ENCODE assay signal across 8 cellular contexts in the genomic region with DNA sequence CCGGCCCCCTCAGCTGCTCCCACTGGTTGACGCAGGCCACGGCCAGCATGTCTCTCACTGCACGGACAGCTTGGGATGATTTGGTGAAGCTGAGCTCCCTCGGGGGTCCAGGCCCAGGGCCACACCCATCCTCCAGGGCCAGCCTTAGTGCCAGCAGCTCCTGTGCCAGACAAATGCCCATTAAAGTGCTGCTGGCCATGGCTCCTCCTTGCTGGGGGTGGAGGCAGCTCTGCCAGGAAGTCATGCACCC. TPM values are rescaled to one million over a fixed set of nuclear protein-coding genes. Genes with fewer than 3 reads are reported as not detected.
A peak's percentile ranks its signal among the peaks of the same experiment; 100 is the strongest.
DNase-seq lines count a peak whose midpoint lies in the region; ATAC-seq and TF ChIP-seq lines count a peak whose summit lies in the region.

No MANE protein-coding gene starts in this region.

- CTCF ChIA-PET in activated B cell treated with CpG ODN at 0.5 μM for 24 hours (lab: Charles Lee), result interaction anchor here (0.7 to 4.4 kb wide), 8 partner anchors 11 to 122 kb away, joined by 3 to 34 read pairs (median 4); partner anchors contain the start of genes GALK1, TRIM65 and WBP2

- H3K27ac ChIP-seq in substantia nigra (ENCODE audit: low read depth, low read length, poor library complexity, severe bottlenecking), result peak overlapping the region; percentile 93

- peak; percentile 98 for DNase-seq in NCI-H2196 treated with DMSO at 0.1 percent for 48 hours (lab: John Stamatoyannopoulos, UW; ENCODE audit: unreplicated experiment)
- no peak for DNase-seq in NCI-H2196 (lab: John Stamatoyannopoulos, UW; ENCODE audit: unreplicated experiment)
- no peak for DNase-seq in activated B cell treated with CpG ODN at 0.5 μM for 24 hours
- peak; percentile 66 for DNase-seq in islet precursor cell
- peak in 12 of 49 donors; percentile 30 to 91 (median 55) for DNase-seq in substantia nigra (lab: John Stamatoyannopoulos, UW)
- DNase-seq in HT-29 (ENCODE audit: low spot score), result no peak
- DNase-seq in KBM-7, result no peak
- no peak for DNase-seq in NCI-H2107 (lab: John Stamatoyannopoulos, UW)

- H3K27me3 Mint-ChIP-seq in activated B cell treated with CpG ODN at 0.5 μM for 24 hours, result peaks cover 8% of the 10 kb centered on the region

- peaks cover 28% of the 10 kb centered on the region for H3K4me1 Mint-ChIP-seq in activated B cell treated with CpG ODN at 0.5 μM for 24 hours

- no peaks in the 10 kb centered on the region for H3K9me3 Mint-ChIP-seq in activated B cell treated with CpG ODN at 0.5 μM for 24 hours

- POLR2A ChIA-PET in activated B cell treated with CpG ODN at 0.5 μM for 24 hours (lab: Charles Lee), result interaction anchor here (0.6 to 7.1 kb wide), 11 partner anchors 11 to 122 kb away, joined by 3 to 129 read pairs (median 4); partner anchors contain the start of genes TRIM65, UNC13D and WBP2

- H3K4me3 Mint-ChIP-seq in activated B cell treated with CpG ODN at 0.5 μM for 24 hours, result peak overlapping the region; percentile 82

- no peak for ATAC-seq in activated B cell treated with CpG ODN at 0.5 μM for 24 hours (ENCODE audit: low read depth)

- in situ Hi-C loops in KBM-7 (cut with MboI; ENCODE audit: low pct_unique_long_range_greater_than_20kb, low sequenced_read_pairs), result no loop called here

- intact Hi-C loops in activated B cell treated with CpG ODN at 0.5 μM for 24 hours (cut with micrococcal nuclease), result loop anchor here (1.0 to 5.0 kb wide), 3 partner anchors 21 to 34 kb away; partner anchors contain the start of genes MRPL38, UNC13D and WBP2

- H3K36me3 Mint-ChIP-seq in activated B cell treated with CpG ODN at 0.5 μM for 24 hours (ENCODE audit: low read depth), result no peaks in the 10 kb centered on the region

- TF ChIP-seq CTCF in activated B cell treated with CpG ODN at 0.5 μM for 24 hours (IDR thresholded peaks at IDR 0.05), result no peak

- peak overlapping the region; percentile 79 for H3K27ac Mint-ChIP-seq in activated B cell treated with CpG ODN at 0.5 μM for 24 hours

RNA-seq across cellular contexts. Expression of gene TRIM47, which starts 2.5 kb away (rescaled TPM):
- 3.1 and 3.5 TPM in 2 replicates for total RNA-seq in activated B cell treated with CpG ODN at 0.5 μM for 24 hours
- total RNA-seq in HT-29 (2014; rRNA removed; shearing (Covaris generic)), result 65.7 and 69.5 TPM in 2 replicates

RNA-seq across cellular contexts. Expression of gene WBP2, which starts 20.7 kb away (rescaled TPM):
- total RNA-seq in activated B cell treated with CpG ODN at 0.5 μM for 24 hours, result 66.0 and 68.7 TPM in 2 replicates
- total RNA-seq in HT-29 (2014; rRNA removed; shearing (Covaris generic)), result 26.8 and 30.9 TPM in 2 replicates

RNA-seq across cellular contexts. Expression of gene TRIM65, which starts 20.9 kb away (rescaled TPM):
- total RNA-seq in activated B cell treated with CpG ODN at 0.5 μM for 24 hours, result 20.0 and 22.4 TPM in 2 replicates
- total RNA-seq in HT-29 (2014; rRNA removed; shearing (Covaris generic)), result 20.2 and 29.2 TPM in 2 replicates

RNA-seq across cellular contexts. Expression of gene MRPL38, which starts 28.8 kb away (rescaled TPM):
- total RNA-seq in activated B cell treated with CpG ODN at 0.5 μM for 24 hours, result 132 and 137 TPM in 2 replicates
- 85.7 and 92.3 TPM in 2 replicates for total RNA-seq in HT-29 (2014; rRNA removed; shearing (Covaris generic))

RNA-seq across cellular contexts. Expression of gene UNC13D, which starts 31.7 kb away (rescaled TPM):
- total RNA-seq in activated B cell treated with CpG ODN at 0.5 μM for 24 hours, result 90.4 and 102 TPM in 2 replicates
- total RNA-seq in HT-29 (2014; rRNA removed; shearing (Covaris generic)), result 37.5 and 43.5 TPM in 2 replicates

Comparison
In these comparisons a context has a peak if more than half of its experiments do, and no peak if none do; other contexts are left out.
1. DNase-seq: peak in NCI-H2196 treated with DMSO at 0.1 percent for 48 hours (single experiment) and islet precursor cell (single experiment); none in NCI-H2196 (single experiment), activated B cell treated with CpG ODN at 0.5 μM for 24 hours (single experiment), HT-29 (single experiment), KBM-7 (single experiment) and NCI-H2107 (single experiment).
2. RNA of gene TRIM47, which starts 2.5 kb away (total RNA-seq): 65.7 to 69.5 TPM in HT-29; 3.1 to 3.5 TPM in activated B cell treated with CpG ODN at 0.5 μM for 24 hours; every median in the first group is over 10 times any median in the second.